Comparison of ENCODE assay signal across 11 cellular contexts in genomic region chr7:155787171-155787851, GRCh38. TPM values are rescaled to one million over a fixed set of nuclear protein-coding genes. Genes with fewer than 3 reads are reported as not detected.
DNase-seq lines count a peak whose midpoint lies in the region; ATAC-seq, FAIRE-seq and TF ChIP-seq lines count a peak whose summit lies in the region.
"Had no signal": no experiment of that assay in that cellular context is flagged by ENCODE, and none has a peak within 500 bp of the region (broad histone marks: within the 10 kb centered on the region; RNA-seq: fewer than 3 reads in every experiment).

No MANE protein-coding gene starts in this region.

- BruUV-seq in endothelial cell of umbilical vein (replicated peaks; lab: Mats Ljungman, UMichigan): no TSS peak

- no peak overlapping the region for H2AK5ac ChIP-seq in mesendoderm (ENCODE audit: low read length)

- no peaks in the 10 kb centered on the region for H3K9me1 ChIP-seq in endothelial cell of umbilical vein (replicated peaks; ENCODE audit: control insufficient read depth, extremely low read depth, insufficient read depth, low read length)

- H3K27me3 Mint-ChIP-seq in activated naive CD8-positive, alpha-beta T cell: peaks cover 7% of the 10 kb centered on the region
- peaks cover 15% of the 10 kb centered on the region for H3K27me3 Mint-ChIP-seq in activated naive CD8-positive, alpha-beta T cell treated with anti-CD3 and anti-CD28 coated beads, Interleukin-2, amount 50 U/mL, for 24 hours

- H3K56ac ChIP-seq in mesendoderm (ENCODE audit: low read length): peak overlapping the region; percentile 67

- no peaks in the 10 kb centered on the region for H3K4me1 ChIP-seq in endothelial cell of umbilical vein (ENCODE audit: control insufficient read depth, extremely low read depth, insufficient read depth, low read length)
- H3K4me1 ChIP-seq in mesendoderm (ENCODE audit: control insufficient read depth, low read depth, low read length): no peaks in the 10 kb centered on the region
- H3K4me1 ChIP-seq in aorta (ENCODE audit: control insufficient read depth in 1 of 2, insufficient read depth in 2 of 2, low read length in 2 of 2): no peaks in the 10 kb centered on the region

- peak overlapping the region; percentile 65 for H3K4me2 ChIP-seq in endothelial cell of umbilical vein (ENCODE audit: insufficient read depth, low read length)
- peak overlapping the region; percentile 65 for H3K4me2 ChIP-seq in mesendoderm (ENCODE audit: low read length)

- H3K9me3 ChIP-seq in endothelial cell of umbilical vein (replicated peaks; ENCODE audit: control insufficient read depth, insufficient read depth, low read length) (no peaks in the 10 kb centered on the region), aorta (ENCODE audit: control insufficient read depth, low read length) (peaks cover 2% of the 10 kb centered on the region)

- H3K79me1 ChIP-seq in mesendoderm (ENCODE audit: low read length): no peaks in the 10 kb centered on the region

- FAIRE-seq in endothelial cell of umbilical vein (lab: Jason Lieb, UNC): no peak
- FAIRE-seq: D721Med had no signal

- peaks cover 11% of the 10 kb centered on the region for H3K36me3 Mint-ChIP-seq in activated naive CD8-positive, alpha-beta T cell
- peaks cover 12% of the 10 kb centered on the region for H3K36me3 Mint-ChIP-seq in activated naive CD8-positive, alpha-beta T cell treated with anti-CD3 and anti-CD28 coated beads, Interleukin-2, amount 50 U/mL, for 24 hours (ENCODE audit: low read depth)
- H3K36me3 Mint-ChIP-seq: natural killer cell had no signal

- no peak for TF ChIP-seq CTCF in endothelial cell of umbilical vein (IDR thresholded peaks at IDR 0.05; ENCODE audit: extremely low read depth in 1 of 2, insufficient read depth in 1 of 2, low read depth in 1 of 2, low read length in 2 of 2)

- ATAC-seq in activated naive CD8-positive, alpha-beta T cell treated with anti-CD3 and anti-CD28 coated beads, Interleukin-2, amount 50 U/mL, for 24 hours: no peak
- ATAC-seq in aorta (ENCODE audit: low FRiP score) (peak; percentile 49), GM21360 (IDR thresholded peaks at IDR 0.05; ENCODE audit: unreplicated experiment) (no peak), GM21447 (IDR thresholded peaks at IDR 0.05; ENCODE audit: unreplicated experiment) (no peak)

- H3K4me3 ChIP-seq in endothelial cell of umbilical vein (replicated peaks in 1 of 3; ENCODE audit: insufficient read depth in 1 of 3, low read depth in 1 of 3, low read length in 3 of 3) (peak overlapping the region in 2 of 3 experiments; percentile 32 to 39), mesendoderm (ENCODE audit: low read length) (no peak overlapping the region), aorta (ENCODE audit: low read length in 2 of 2) (no peak overlapping the region)

- TF ChIP-seq POLR2A in endothelial cell of umbilical vein (IDR thresholded peaks at IDR 0.05; ENCODE audit: low read depth, low read length): no peak

- H3K36me3 ChIP-seq in endothelial cell of umbilical vein (ENCODE audit: control insufficient read depth in 2 of 2, extremely low read depth in 1 of 2, insufficient read depth in 2 of 2, low read length in 2 of 2): peaks cover 0 to 2% of the 10 kb centered on the region in 2 experiments
- no peaks in the 10 kb centered on the region for H3K36me3 ChIP-seq in mesendoderm (ENCODE audit: control insufficient read depth, insufficient read depth, low read length)
- H3K36me3 ChIP-seq in aorta (ENCODE audit: control insufficient read depth in 1 of 2, insufficient read depth in 2 of 2, low read length in 1 of 2): no peaks in the 10 kb centered on the region

- no peak overlapping the region for H2BK120ac ChIP-seq in mesendoderm (ENCODE audit: low read depth, low read length)

- H2BK15ac ChIP-seq in mesendoderm (replicated peaks; ENCODE audit: low read depth): no peak overlapping the region

- no peak overlapping the region for H2BK5ac ChIP-seq in mesendoderm (ENCODE audit: low read length)

- H3K18ac ChIP-seq in mesendoderm (ENCODE audit: low read length): no peak overlapping the region

- H4K8ac ChIP-seq in mesendoderm (ENCODE audit: low read depth, low read length): no peak overlapping the region

- intact Hi-C loops in endothelial cell of umbilical vein (cut with micrococcal nuclease) (no loop called here), aorta (cut with DNase I) (no loop called here)

- WGBS in mesendoderm (ENCODE audit: extremely low coverage, insufficient coverage, low lambda C conversion rate): no CpG with 5 or more reads among the region's 68 CpGs
- 2 to 5% methylated on average over 48 to 68 of the region's 68 CpGs for WGBS in aorta, 2 donors

- H2AFZ ChIP-seq in endothelial cell of umbilical vein (ENCODE audit: low read depth, low read length): no peak overlapping the region

- peaks cover 10% of the 10 kb centered on the region for H3K4me1 Mint-ChIP-seq in activated naive CD8-positive, alpha-beta T cell (ENCODE audit: low read depth)
- H3K4me1 Mint-ChIP-seq in activated naive CD8-positive, alpha-beta T cell treated with anti-CD3 and anti-CD28 coated beads, Interleukin-2, amount 50 U/mL, for 24 hours: peaks cover 6% of the 10 kb centered on the region

- dilution Hi-C loops in endothelial cell of umbilical vein (cut with MboI; ENCODE audit: extremely low pct_ligation_motif_present, low sequenced_read_pairs): no loop called here

- H3K4ac ChIP-seq in mesendoderm (ENCODE audit: low read depth, low read length): no peak overlapping the region

- no peak overlapping the region for H3K27ac Mint-ChIP-seq in activated naive CD8-positive, alpha-beta T cell
- no peak overlapping the region for H3K27ac Mint-ChIP-seq in activated naive CD8-positive, alpha-beta T cell treated with anti-CD3 and anti-CD28 coated beads, Interleukin-2, amount 50 U/mL, for 24 hours
- H3K27ac Mint-ChIP-seq: natural killer cell had no signal

- CTCF ChIA-PET in endothelial cell of umbilical vein (lab: Charles Lee): interaction anchor here (1.0 to 2.5 kb wide), 2 partner anchors 98 to 188 kb away, joined by 3 to 12 read pairs; no protein-coding TSS in a partner anchor

- no peak overlapping the region for H4K5ac ChIP-seq in mesendoderm (ENCODE audit: low read length)

- H3K27me3 ChIP-seq in endothelial cell of umbilical vein (ENCODE audit: control insufficient read depth in 2 of 2, insufficient read depth in 2 of 2, low read length in 2 of 2): peaks cover 0 to 2% of the 10 kb centered on the region in 2 experiments
- peaks cover 2% of the 10 kb centered on the region for H3K27me3 ChIP-seq in mesendoderm (ENCODE audit: insufficient read depth, low read length, poor library complexity)
- no peaks in the 10 kb centered on the region for H3K27me3 ChIP-seq in aorta (ENCODE audit: control insufficient read depth in 1 of 2, insufficient read depth in 2 of 2, low read length in 1 of 2)

- no peak overlapping the region for H3K23ac ChIP-seq in mesendoderm (ENCODE audit: low read length)

- H3K9ac ChIP-seq in endothelial cell of umbilical vein (replicated peaks; ENCODE audit: extremely low read depth, insufficient read depth, low read length) (no peak overlapping the region), mesendoderm (ENCODE audit: low read length) (peak overlapping the region; percentile 63)

- H3K79me2 ChIP-seq in endothelial cell of umbilical vein (ENCODE audit: control insufficient read depth, insufficient read depth, low read length): no peaks in the 10 kb centered on the region
- H3K79me2 ChIP-seq in mesendoderm (ENCODE audit: control insufficient read depth, insufficient read depth, low read length): no peaks in the 10 kb centered on the region

- DNase-seq in activated naive CD8-positive, alpha-beta T cell treated with anti-CD3 and anti-CD28 coated beads, Interleukin-2, amount 50 U/mL, for 24 hours: no peak
- DNase-seq in endothelial cell of umbilical vein (ENCODE audit: low read depth, low spot score) (no peak), mesendoderm (no peak), aorta (peak; percentile 40 to 62), occipital lobe (lab: John Stamatoyannopoulos, UW) (no peak)
- DNase-seq: activated T-cell treated with anti-CD3 and anti-CD28 coated beads, Interleukin-2, amount 50 U/mL, for 48 hours; natural killer cell had no signal

- H3K9me3 Mint-ChIP-seq in activated naive CD8-positive, alpha-beta T cell (ENCODE audit: low read depth): no peaks in the 10 kb centered on the region
- H3K9me3 Mint-ChIP-seq in activated naive CD8-positive, alpha-beta T cell treated with anti-CD3 and anti-CD28 coated beads, Interleukin-2, amount 50 U/mL, for 24 hours: no peaks in the 10 kb centered on the region
- H3K9me3 Mint-ChIP-seq: natural killer cell had no signal

- POLR2A ChIA-PET in endothelial cell of umbilical vein (lab: Charles Lee): no interaction called here

- H4K20me1 ChIP-seq in endothelial cell of umbilical vein (replicated peaks; ENCODE audit: control insufficient read depth, extremely low read depth, insufficient read depth, low read length): no peaks in the 10 kb centered on the region

- H3K27ac ChIP-seq in endothelial cell of umbilical vein (ENCODE audit: insufficient read depth, low read depth, low read length) (no peak overlapping the region), mesendoderm (ENCODE audit: low read depth, low read length) (no peak overlapping the region), aorta (ENCODE audit: low read depth in 1 of 2, low read length in 2 of 2) (no peak overlapping the region)

- peak overlapping the region; percentile 31 for H3K4me3 Mint-ChIP-seq in activated naive CD8-positive, alpha-beta T cell
- H3K4me3 Mint-ChIP-seq in activated naive CD8-positive, alpha-beta T cell treated with anti-CD3 and anti-CD28 coated beads, Interleukin-2, amount 50 U/mL, for 24 hours: no peak overlapping the region
- H3K4me3 Mint-ChIP-seq: natural killer cell had no signal

TF ChIP-seq in endothelial cell of umbilical vein, 7 proteins besides CTCF, POLR2A, EP300 and RAD21:
- TF ChIP-seq EZH2 (IDR thresholded peaks at IDR 0.05; ENCODE audit: borderline replicate concordance, low read depth, low read length, severe bottlenecking) (peak; percentile 50), FOS (IDR thresholded peaks at IDR 0.05; ENCODE audit: borderline replicate concordance, insufficient read depth, low read length) (no peak)

RNA-seq across cellular contexts. Expression of gene SHH, which starts 25.0 kb away (rescaled TPM):
- total RNA-seq in endothelial cell of umbilical vein: 0.18 TPM in 1 of 2 replicates, not detected in the other
- polyA plus RNA-seq in endothelial cell of umbilical vein: not detected in 2 replicates
- polyA plus RNA-seq in endothelial cell of umbilical vein (2011; cell fraction: cytosol; rRNA removed): 0.01 and 0.07 TPM in 2 replicates
- polyA plus RNA-seq in endothelial cell of umbilical vein (2011; cell fraction: nucleus; rRNA removed): 0.05 and 0.06 TPM in 2 replicates
- polyA plus RNA-seq in endothelial cell of umbilical vein (2012): not detected in 2 replicates
- polyA minus RNA-seq in endothelial cell of umbilical vein: not detected in 2 replicates
- not detected for polyA minus RNA-seq in endothelial cell of umbilical vein (2011; cell fraction: cytosol; rRNA and poly(A)+ RNA removed)
- polyA minus RNA-seq in endothelial cell of umbilical vein (2011; cell fraction: nucleus; rRNA and poly(A)+ RNA removed): not detected in 2 replicates
- 0.32 TPM for polyA plus RNA-seq in mesendoderm (2013, experiment 1 of 2)
- 0.28 TPM for polyA plus RNA-seq in mesendoderm (2013, experiment 2 of 2)
- under 1 TPM in 1 of 2 donors, not detected in 1; 0.10 TPM for total RNA-seq in aorta
- under 1 TPM in 1 of 2 donors, not detected in 1; 0.25 TPM for polyA plus RNA-seq in aorta
- total RNA-seq in occipital lobe: 0.62 TPM
- total RNA-seq: natural killer cell had no signal

Comparison
In these comparisons a context has a peak if more than half of its experiments do, and no peak if none do; other contexts are left out.
1. DNase-seq: peak in aorta (2 of 2); none in activated naive CD8-positive, alpha-beta T cell treated with anti-CD3 and anti-CD28 coated beads, Interleukin-2, amount 50 U/mL, for 24 hours (single experiment), endothelial cell of umbilical vein (single experiment), mesendoderm (single experiment) and occipital lobe (single experiment).
2. H3K4me3 ChIP-seq: peak in endothelial cell of umbilical vein (2 of 3); none in mesendoderm (single experiment) and aorta (0 of 2).